Comparison of ENCODE assay signal across 8 cellular contexts in genomic region chr17:81329279-81329926, GRCh38. TPM values are rescaled to one million over a fixed set of nuclear protein-coding genes. Genes with fewer than 3 reads are reported as not detected.
DNase-seq lines count a peak whose midpoint lies in the region; ATAC-seq, FAIRE-seq and TF ChIP-seq lines count a peak whose summit lies in the region.

No MANE protein-coding gene starts in this region.

- peaks cover 24 to 61% (median 44%) of the 10 kb centered on the region in 4 donors for H3K4me1 ChIP-seq in liver (ENCODE audit: control insufficient read depth in 4 of 4, insufficient read depth in 4 of 4, low read length in 3 of 4)

- WGBS in liver: 22% methylated on average over 22 of the region's 22 CpGs

- TF ChIP-seq RAD21 in liver (IDR thresholded peaks at IDR 0.05): peak in 1 of 2 donors; percentile 43

- no peak for TF ChIP-seq CTCF in liver (IDR thresholded peaks at IDR 0.05; ENCODE audit: low read depth, low read length, missing input control)
- TF ChIP-seq CTCF in CD4-positive, alpha-beta T cell (IDR thresholded peaks at IDR 0.05): no peak

- no peaks in the 10 kb centered on the region for H3K27me3 ChIP-seq in liver (ENCODE audit: control insufficient read depth in 4 of 4, insufficient read depth in 4 of 4, low read length in 3 of 4)
- H3K27me3 ChIP-seq in CD4-positive, alpha-beta T cell (ENCODE audit: control insufficient read depth, insufficient read depth, low read length): peaks cover 11% of the 10 kb centered on the region

- peaks cover 11% of the 10 kb centered on the region for H3K27me3 Mint-ChIP-seq in CD4-positive, alpha-beta T cell

- no peaks in the 10 kb centered on the region for H3K36me3 ChIP-seq in liver (ENCODE audit: control insufficient read depth in 4 of 4, insufficient read depth in 3 of 4, low read depth in 1 of 4, low read length in 3 of 4)

- CTCF ChIA-PET in CD4-positive, alpha-beta T cell (lab: Charles Lee): no interaction called here

- no peak for ATAC-seq in HG02588 (IDR thresholded peaks at IDR 0.05; ENCODE audit: unreplicated experiment)
- ATAC-seq in CD4-positive, alpha-beta T cell (ENCODE audit: poor library complexity): no peak

- H3K9ac ChIP-seq in liver (ENCODE audit: low read depth in 1 of 2, low read length in 2 of 2): peak overlapping the region; percentile 39 to 68

- intact Hi-C loops in CD4-positive, alpha-beta T cell (cut with DNase I, micrococcal nuclease): no loop called here

- no peaks in the 10 kb centered on the region for H3K9me3 Mint-ChIP-seq in CD4-positive, alpha-beta T cell

- H3K27ac ChIP-seq in liver (ENCODE audit: low read depth in 1 of 2, low read length in 2 of 2): peak overlapping the region; percentile 73 to 92
- no peak overlapping the region for H3K27ac ChIP-seq in CD4-positive, alpha-beta T cell (ENCODE audit: low read depth, low read length)

- POLR2A ChIA-PET in CD4-positive, alpha-beta T cell (lab: Charles Lee): no interaction called here

- peak; percentile 63 for FAIRE-seq in urothelium cell line (lab: Jason Lieb, UNC)

- no peaks in the 10 kb centered on the region for H3K4me1 Mint-ChIP-seq in CD4-positive, alpha-beta T cell (ENCODE audit: low read depth)

- H3K4me3 ChIP-seq in liver (ENCODE audit: low read depth in 1 of 3, low read length in 3 of 3): peak overlapping the region in 2 of 3 donors; percentile 1 to 54

- H3K9me3 ChIP-seq in liver (ENCODE audit: control insufficient read depth in 4 of 4, low read length in 3 of 4): no peaks in the 10 kb centered on the region
- H3K9me3 ChIP-seq in CD4-positive, alpha-beta T cell (ENCODE audit: control insufficient read depth, low read length): no peaks in the 10 kb centered on the region

- peak; percentile 44 for DNase-seq in GM04503 (ENCODE audit: low read depth)
- DNase-seq in NCI-H226: peak; percentile 98
- DNase-seq in cerebellum (ENCODE audit: low spot score): peak; percentile 66
- peak; percentile 99 for DNase-seq in urothelium cell line (ENCODE audit: low spot score)
- DNase-seq in CD4-positive, alpha-beta T cell: no peak
- no peak for DNase-seq in hippocampal formation (lab: John Stamatoyannopoulos, UW)

- no peak overlapping the region for H3K4me3 Mint-ChIP-seq in CD4-positive, alpha-beta T cell

- no peak overlapping the region for H3K27ac Mint-ChIP-seq in CD4-positive, alpha-beta T cell

- no peaks in the 10 kb centered on the region for H3K36me3 Mint-ChIP-seq in CD4-positive, alpha-beta T cell (ENCODE audit: low read depth)

TF ChIP-seq in liver, 16 proteins besides CTCF, POLR2A, EP300 and RAD21:
- TF ChIP-seq HNF4A (conservative IDR thresholded peaks at IDR 0.05) (peak; percentile 51 to 75), JUND (IDR thresholded peaks at IDR 0.05) (peak; percentile 94), EGR1 (IDR thresholded peaks at IDR 0.05; ENCODE audit: low read depth in 2 of 2) (peak; percentile 82 to 86), MAX (IDR thresholded peaks at IDR 0.05) (peak; percentile 78), SP1 (IDR thresholded peaks at IDR 0.05) (peak; percentile 73), ZBTB33 (IDR thresholded peaks at IDR 0.05) (peak; percentile 46), REST (IDR thresholded peaks at IDR 0.05) (peak; percentile 49), YY1 (IDR thresholded peaks at IDR 0.05) (peak; percentile 64), RXRA (IDR thresholded peaks at IDR 0.05) (peak; percentile 78 to 88), HNF4G (IDR thresholded peaks at IDR 0.05) (peak; percentile 13), FOXA1 (IDR thresholded peaks at IDR 0.05) (no peak), TAF1 (conservative IDR thresholded peaks at IDR 0.05) (peak; percentile 82), NR2F2 (IDR thresholded peaks at IDR 0.05) (peak; percentile 16), GABPA (IDR thresholded peaks at IDR 0.05 in 1 of 2, conservative IDR thresholded peaks at IDR 0.05 in 1 of 2) (peak in 1 of 2 donors; percentile 74), FOXA2 (IDR thresholded peaks at IDR 0.05) (no peak), ATF3 (IDR thresholded peaks at IDR 0.05) (peak; percentile 83)

RNA-seq across cellular contexts. Expression of gene SLC38A10, which starts 34.3 kb away (rescaled TPM):
- 20.4 TPM for total RNA-seq in cerebellum
- total RNA-seq in liver: 100 to 1,000 TPM in 1 of 2 donors, 10 to 100 TPM in 1; 34.2 to 117 TPM
- polyA plus RNA-seq in liver: 10 to 100 TPM; 29.3 to 75.2 TPM
- total RNA-seq in CD4-positive, alpha-beta T cell: 10 to 100 TPM; 22.8 to 26.4 TPM

Comparison
In these comparisons a context has a peak if more than half of its experiments do, and no peak if none do; other contexts are left out.
1. DNase-seq: peak in GM04503 (single experiment), NCI-H226 (single experiment), cerebellum (single experiment) and urothelium cell line (single experiment); none in CD4-positive, alpha-beta T cell (0 of 10) and hippocampal formation (0 of 2).